ENCODE assay signal across 12 cellular contexts in genomic region chr4:10007436-10007740, GRCh38. TPM values are rescaled to one million over a fixed set of nuclear protein-coding genes. Genes with fewer than 3 reads are reported as not detected.
DNase-seq lines count a peak whose midpoint lies in the region; ATAC-seq, FAIRE-seq and TF ChIP-seq lines count a peak whose summit lies in the region.
"Had no signal": no experiment of that assay in that cellular context is flagged by ENCODE, and none has a peak within 500 bp of the region (broad histone marks: within the 10 kb centered on the region; RNA-seq: fewer than 3 reads in every experiment).

No MANE protein-coding gene starts in this region.

- no peaks in the 10 kb centered on the region for H3K27me3 ChIP-seq in duodenal mucosa (ENCODE audit: control insufficient read depth in 1 of 2, insufficient read depth in 2 of 2, low read length in 2 of 2)

- no peak overlapping the region for H3K27ac Mint-ChIP-seq in nephron progenitor cell
- H3K27ac Mint-ChIP-seq: activated naive CD8-positive, alpha-beta T cell treated with anti-CD3 and anti-CD28 coated beads, Interleukin-2, amount 10 ng/mL, durations not matched to agents 7 days and 5 days; GM23338 had no signal

- peaks cover 13% of the 10 kb centered on the region for H3K4me1 Mint-ChIP-seq in nephron progenitor cell
- H3K4me1 Mint-ChIP-seq: GM23338 had no signal

- no peak overlapping the region for H3K4me3 Mint-ChIP-seq in nephron progenitor cell
- H3K4me3 Mint-ChIP-seq: activated naive CD8-positive, alpha-beta T cell treated with anti-CD3 and anti-CD28 coated beads, Interleukin-2, amount 10 ng/mL, durations not matched to agents 7 days and 5 days; GM23338 had no signal

- no peak for TF ChIP-seq POLR2A in A549 (IDR thresholded peaks at IDR 0.05; ENCODE audit: low read length)

- peaks cover 9% of the 10 kb centered on the region for H3K27me3 Mint-ChIP-seq in nephron progenitor cell (ENCODE audit: low read depth, poor library complexity)
- H3K27me3 Mint-ChIP-seq: activated naive CD8-positive, alpha-beta T cell treated with anti-CD3 and anti-CD28 coated beads, Interleukin-2, amount 10 ng/mL, durations not matched to agents 7 days and 5 days had no signal

- no peak for TF ChIP-seq CTCF in A549 (IDR thresholded peaks at IDR 0.05)
- TF ChIP-seq CTCF in nephron progenitor cell (IDR thresholded peaks at IDR 0.05): no peak

- POLR2A ChIA-PET in A549 (lab: Yijun Ruan, JAX): interaction anchor here (0.9 kb wide), 1 partner anchor 109 kb away, joined by 3 read pairs; the partner anchor contains the start of gene WDR1

- H3K4me2 ChIP-seq in A549: peak overlapping the region; percentile 83
- H3K4me2 ChIP-seq: GM23338 had no signal

- peaks cover 0 to 4% of the 10 kb centered on the region in 2 donors for H3K36me3 ChIP-seq in duodenal mucosa (ENCODE audit: control insufficient read depth in 1 of 2, insufficient read depth in 2 of 2, low read length in 2 of 2)

- in situ Hi-C loops in G401 (cut with HindIII; ENCODE audit: low sequenced_read_pairs): no loop called here

- no peaks in the 10 kb centered on the region for H3K9me3 Mint-ChIP-seq in nephron progenitor cell
- H3K9me3 Mint-ChIP-seq: GM23338 had no signal

- 88% methylated on average over 1 of the region's 1 CpG for WGBS in A549 (ENCODE audit: missing lambda C conversion rate)

- no peaks in the 10 kb centered on the region for H3K9me3 ChIP-seq in A549
- H3K9me3 ChIP-seq in duodenal mucosa (ENCODE audit: control insufficient read depth in 1 of 2, low read length in 2 of 2): no peaks in the 10 kb centered on the region

- DNase-seq in A549 (ENCODE audit: low read depth in 1 of 2, low spot score in 1 of 2): no peak
- no peak for DNase-seq in globus pallidus (ENCODE audit: low spot score)
- no peak for DNase-seq in NCI-H226
- DNase-seq in G401 (ENCODE audit: low spot score): no peak
- no peak for DNase-seq in nephron progenitor cell
- DNase-seq: activated naive CD8-positive, alpha-beta T cell treated with anti-CD3 and anti-CD28 coated beads, Interleukin-2, amount 10 ng/mL, durations not matched to agents 7 days and 5 days; NCI-H1105; occipital lobe had no signal

- H3K27ac ChIP-seq in A549 (peak overlapping the region; percentile 82 to 84), duodenal mucosa (ENCODE audit: low read depth, low read length) (peak overlapping the region; percentile 54)

- H3K4me3 ChIP-seq in A549: 0 out of 3 replicates have a peak overlapping the region, but pooled peaks have one; percentile 0
- H3K4me3 ChIP-seq in duodenal mucosa (ENCODE audit: low read depth in 1 of 2, low read length in 2 of 2): peak overlapping the region; percentile 6 to 21
- H3K4me3 ChIP-seq: GM23338 had no signal

- no peaks in the 10 kb centered on the region for H3K36me3 Mint-ChIP-seq in nephron progenitor cell (ENCODE audit: low read depth)

- peak overlapping the region in 1 of 2 donors; percentile 59 for H3K9ac ChIP-seq in duodenal mucosa (ENCODE audit: low read depth in 1 of 2, low read length in 2 of 2)

- ATAC-seq in A549 (no peak), GM19035 (IDR thresholded peaks at IDR 0.05; ENCODE audit: unreplicated experiment) (peak; percentile 43), HG02981 (IDR thresholded peaks at IDR 0.05; ENCODE audit: unreplicated experiment) (peak; percentile 30)

- FAIRE-seq in A549 (lab: Jason Lieb, UNC): no peak

- TF ChIP-seq RAD21 in A549 (conservative IDR thresholded peaks at IDR 0.05 in 1 of 2, IDR thresholded peaks at IDR 0.05 in 1 of 2): no peak

- peaks cover 43% of the 10 kb centered on the region for H3K4me1 ChIP-seq in A549
- H3K4me1 ChIP-seq in duodenal mucosa (ENCODE audit: control insufficient read depth in 1 of 2, insufficient read depth in 2 of 2, low read length in 2 of 2): peaks cover 56 to 70% of the 10 kb centered on the region in 2 donors

- CTCF ChIA-PET in A549 (lab: Yijun Ruan, JAX): interaction anchor here (0.7 to 2.7 kb wide), 5 partner anchors 8 to 244 kb away, joined by 4 to 8 read pairs (median 6); no protein-coding TSS in a partner anchor

- no peak for TF ChIP-seq EP300 in A549 (IDR thresholded peaks at IDR 0.05)

TF ChIP-seq in A549, 52 proteins besides CTCF, POLR2A, EP300 and RAD21:
- TF ChIP-seq RCOR1 (IDR thresholded peaks at IDR 0.05; ENCODE audit: low read depth, low read length): no peak
- TF ChIP-seq NFE2L2 (conservative IDR thresholded peaks at IDR 0.05; ENCODE audit: low read length): no peak
- TF ChIP-seq MAFK (IDR thresholded peaks at IDR 0.05; ENCODE audit: partially characterized antibody): no peak
- no peak for TF ChIP-seq FOSL2 (IDR thresholded peaks at IDR 0.05)
- no peak for TF ChIP-seq FOSL2 (CRISPR knock-in tag; IDR thresholded peaks at IDR 0.05)
- TF ChIP-seq TFCP2L1 (CRISPR knock-in tag; IDR thresholded peaks at IDR 0.05): no peak
- TF ChIP-seq MAX (IDR thresholded peaks at IDR 0.05): no peak

RNA-seq across cellular contexts. Expression of gene SLC2A9, which starts 13.9 kb away (rescaled TPM):
- polyA plus RNA-seq in A549 (2011; rRNA removed) (0.61 and 0.70 TPM in 2 replicates), A549 (2017; fragmentation: RNase III; extraction: RNeasy Plus Mini Kit Qiagen cat#74134 plus additional on column Dnase treatment) (0.62 to 1.0 TPM (median 0.76 TPM) in 3 replicates)
- polyA plus RNA-seq in A549 (2012; cell fraction: cytosol; rRNA removed): 0.20 and 0.29 TPM in 2 replicates
- 0.46 and 0.64 TPM in 2 replicates for polyA plus RNA-seq in A549 (2012; cell fraction: nucleus; rRNA removed)
- polyA minus RNA-seq in A549 (2011; rRNA and poly(A)+ RNA removed): 0.54 and 1.7 TPM in 2 replicates
- not detected in 2 replicates for total RNA-seq in G401 (2014; rRNA removed; shearing (Covaris generic))

Comparison
In these comparisons a context has a peak if more than half of its experiments do, and no peak if none do; other contexts are left out.
1. ATAC-seq: peak in GM19035 (single experiment) and HG02981 (single experiment); none in A549 (0 of 2).